In the genomic region with DNA sequence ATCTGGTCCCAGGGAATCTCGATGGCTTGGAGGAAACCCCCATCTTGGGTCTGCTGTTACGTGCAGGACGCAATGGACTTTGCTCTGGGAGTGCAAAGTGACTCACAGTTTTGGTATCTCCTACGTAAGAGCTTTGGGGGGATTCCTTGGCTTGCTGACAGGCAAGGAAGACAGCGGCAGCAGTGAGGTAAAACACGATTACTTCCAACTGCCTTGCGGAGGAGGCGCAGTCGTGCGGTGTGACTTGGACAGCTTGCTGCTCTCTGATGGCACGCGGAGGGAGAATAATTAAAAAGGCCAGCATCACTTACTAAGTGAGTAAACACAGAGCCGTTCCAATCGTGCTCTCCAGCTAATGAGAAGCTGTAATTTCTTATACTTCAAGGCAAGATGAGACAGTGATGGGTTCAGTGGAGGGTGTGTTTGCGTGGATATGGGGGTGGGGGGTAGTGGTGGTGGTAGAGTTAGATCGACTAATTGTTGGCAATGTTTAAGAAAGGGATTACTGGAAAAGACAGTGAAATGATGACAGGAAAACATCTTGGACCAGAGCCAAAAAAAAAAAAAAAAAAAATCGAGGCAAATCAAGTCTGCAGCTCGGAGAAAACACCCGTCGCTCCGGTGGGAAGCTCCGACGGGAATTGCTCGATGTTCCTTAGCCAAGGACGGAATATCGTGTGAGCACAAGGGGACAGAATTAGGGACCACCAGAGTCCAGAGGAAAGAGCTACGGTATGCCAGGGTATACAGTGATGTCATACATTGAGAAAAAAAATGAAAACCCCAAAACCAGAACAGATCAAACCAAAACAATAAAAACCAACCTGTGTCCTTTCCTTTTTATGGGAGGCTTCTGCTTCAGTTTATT, we compare ENCODE assay signal across 9 cellular contexts.
DNase-seq lines count a peak whose midpoint lies in the region; ATAC-seq, FAIRE-seq and TF ChIP-seq lines count a peak whose summit lies in the region.
"Had no signal": no experiment of that assay in that cellular context is flagged by ENCODE, and none has a peak within 500 bp of the region (broad histone marks: within the 10 kb centered on the region; RNA-seq: fewer than 3 reads in every experiment).

No MANE protein-coding gene starts in this region.

- POLR2A ChIA-PET in A549 (lab: Yijun Ruan, JAX), result interaction anchor here (0.6 to 0.8 kb wide), 3 partner anchors 9 to 137 kb away, joined by 3 to 4 read pairs (median 4); no protein-coding TSS in a partner anchor

- no peak; a peak in 1 of 5 replicates for TF ChIP-seq RAD21 in A549 (conservative IDR thresholded peaks at IDR 0.05 in 1 of 2, IDR thresholded peaks at IDR 0.05 in 1 of 2)

- ATAC-seq in A549 (peak; percentile 87 to 89), lower lobe of right lung (peak; percentile 25 to 41), HG02623 (IDR thresholded peaks at IDR 0.05; ENCODE audit: unreplicated experiment) (no peak)
- ATAC-seq in stimulated activated naive B cell treated with anti-CD40 and anti-IgM and Interleukin-4, amounts not matched to agents 10 μg/mL and 1 μg/mL and 100 μg/mL, for 72 hours (replicated peaks), result no peak

- WGBS in A549 (ENCODE audit: missing lambda C conversion rate), result 16% methylated on average over 27 of the region's 27 CpGs

- H3K27ac Mint-ChIP-seq in stimulated activated naive B cell treated with anti-CD40 and anti-IgM and Interleukin-4, amounts not matched to agents 10 μg/mL and 1 μg/mL and 100 μg/mL, for 72 hours, result no peak overlapping the region

- intact Hi-C loops in lower lobe of right lung (cut with DNase I), result no loop called here

- H3K36me3 ChIP-seq in lower lobe of right lung, result no peaks in the 10 kb centered on the region

- TF ChIP-seq CTCF in A549 (IDR thresholded peaks at IDR 0.05), result no peak
- no peak for TF ChIP-seq CTCF in lower lobe of right lung (IDR thresholded peaks at IDR 0.05)

- DNase-seq in A549 (ENCODE audit: low read depth in 1 of 2, low spot score in 1 of 2), result peak; percentile 56 to 92
- DNase-seq in HT-29 (ENCODE audit: low spot score), result peak; percentile 25
- DNase-seq in caudate nucleus (lab: John Stamatoyannopoulos, UW), result peak in 38 of 61 donors; percentile 12 to 79 (median 42)
- no peak for DNase-seq in lower lobe of right lung
- no peak for DNase-seq in erythroblast (lab: John Stamatoyannopoulos, UW)
- no peak for DNase-seq in GM03348 (ENCODE audit: low spot score)
- DNase-seq in stimulated activated naive B cell treated with anti-CD40 and anti-IgM and Interleukin-4, amounts not matched to agents 10 μg/mL and 1 μg/mL and 100 μg/mL, for 72 hours, result no peak

- peak overlapping the region; percentile 33 to 65; a peak in 5 of 6 replicates for H3K27ac ChIP-seq in A549
- peak overlapping the region; percentile 73 for H3K27ac ChIP-seq in caudate nucleus (ENCODE audit: low read depth, low read length)
- H3K27ac ChIP-seq in lower lobe of right lung, result no peak overlapping the region

- TF ChIP-seq POLR2A in A549 (IDR thresholded peaks at IDR 0.05; ENCODE audit: low read length), result no peak
- TF ChIP-seq POLR2A in erythroblast (IDR thresholded peaks at IDR 0.05; ENCODE audit: low read length), result no peak

- peaks cover 18% of the 10 kb centered on the region for H3K4me1 ChIP-seq in A549
- no peaks in the 10 kb centered on the region for H3K4me1 ChIP-seq in lower lobe of right lung

- no peak overlapping the region for H3K4me3 Mint-ChIP-seq in stimulated activated naive B cell treated with anti-CD40 and anti-IgM and Interleukin-4, amounts not matched to agents 10 μg/mL and 1 μg/mL and 100 μg/mL, for 72 hours

- CTCF ChIA-PET in A549 (lab: Yijun Ruan, JAX), result interaction anchor here (0.6 to 1.1 kb wide), 4 partner anchors 23 to 1108 kb away, joined by 3 to 4 read pairs (median 3); no protein-coding TSS in a partner anchor

- no peaks in the 10 kb centered on the region for H3K27me3 ChIP-seq in lower lobe of right lung (ENCODE audit: low read depth)

- H3K4me3 ChIP-seq in A549 (peak overlapping the region; percentile 40), lower lobe of right lung (peak overlapping the region; percentile 25)

- no peak for FAIRE-seq in A549 (lab: Jason Lieb, UNC)
- FAIRE-seq: G401.6 had no signal

- no peaks in the 10 kb centered on the region for H3K9me3 ChIP-seq in A549
- no peaks in the 10 kb centered on the region for H3K9me3 ChIP-seq in lower lobe of right lung

- TF ChIP-seq EP300 in A549 (IDR thresholded peaks at IDR 0.05), result peak in 1 of 2 experiments; percentile 29; a peak in 1 of 5 replicates

- no peaks in the 10 kb centered on the region for H3K36me3 Mint-ChIP-seq in stimulated activated naive B cell treated with anti-CD40 and anti-IgM and Interleukin-4, amounts not matched to agents 10 μg/mL and 1 μg/mL and 100 μg/mL, for 72 hours

- H3K27me3 Mint-ChIP-seq in stimulated activated naive B cell treated with anti-CD40 and anti-IgM and Interleukin-4, amounts not matched to agents 10 μg/mL and 1 μg/mL and 100 μg/mL, for 72 hours, result peaks cover 3 to 5% of the 10 kb centered on the region in 2 donors

- H3K4me2 ChIP-seq in A549, result peak overlapping the region; percentile 94

- H3K9me3 Mint-ChIP-seq in stimulated activated naive B cell treated with anti-CD40 and anti-IgM and Interleukin-4, amounts not matched to agents 10 μg/mL and 1 μg/mL and 100 μg/mL, for 72 hours, result no peaks in the 10 kb centered on the region

- H3K4me1 Mint-ChIP-seq in stimulated activated naive B cell treated with anti-CD40 and anti-IgM and Interleukin-4, amounts not matched to agents 10 μg/mL and 1 μg/mL and 100 μg/mL, for 72 hours, result no peaks in the 10 kb centered on the region

TF ChIP-seq in A549, 52 proteins besides CTCF, POLR2A, EP300 and RAD21:
- TF ChIP-seq GATA3 (IDR thresholded peaks at IDR 0.05; ENCODE audit: borderline replicate concordance) (peak; percentile 48; the same call in 1 of the 2 replicates), CHD4 (IDR thresholded peaks at IDR 0.05; ENCODE audit: borderline replicate concordance) (no peak), RARB (CRISPR knock-in tag; IDR thresholded peaks at IDR 0.05) (no peak), FOSL2 (IDR thresholded peaks at IDR 0.05) (0 out of 2 replicates have a peak, but pooled peaks have one; percentile 19), FOSL2 (CRISPR knock-in tag; IDR thresholded peaks at IDR 0.05) (peak; percentile 84), RFX5 (IDR thresholded peaks at IDR 0.05) (no peak), JUN (IDR thresholded peaks at IDR 0.05) (peak in 1 of 2 experiments; percentile 41; a peak in 2 of 5 replicates), TFCP2L1 (CRISPR knock-in tag; IDR thresholded peaks at IDR 0.05) (no peak), PBX3 (IDR thresholded peaks at IDR 0.05) (0 out of 2 replicates have a peak, but pooled peaks have one; percentile 25), ZSCAN20 (CRISPR knock-in tag; IDR thresholded peaks at IDR 0.05) (no peak), JUNB (IDR thresholded peaks at IDR 0.05) (no peak), MAX (IDR thresholded peaks at IDR 0.05) (peak; percentile 36; the same call in 1 of the 2 replicates), BCL3 (IDR thresholded peaks at IDR 0.05) (no peak)
- TF ChIP-seq, protein P1, sequence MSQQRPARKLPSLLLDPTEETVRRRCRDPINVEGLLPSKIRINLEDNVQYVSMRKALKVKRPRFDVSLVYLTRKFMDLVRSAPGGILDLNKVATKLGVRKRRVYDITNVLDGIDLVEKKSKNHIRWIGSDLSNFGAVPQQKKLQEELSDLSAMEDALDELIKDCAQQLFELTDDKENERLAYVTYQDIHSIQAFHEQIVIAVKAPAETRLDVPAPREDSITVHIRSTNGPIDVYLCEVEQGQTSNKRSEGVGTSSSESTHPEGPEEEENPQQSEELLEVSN (IDR thresholded peaks at IDR 0.05; ENCODE audit: borderline replicate concordance, low read depth), result no peak
TF ChIP-seq in A549: peak in this region for 5.

Comparison
In these comparisons a context has a peak if more than half of its experiments do, and no peak if none do; other contexts are left out.
1. ATAC-seq: peak in A549 (2 of 2) and lower lobe of right lung (2 of 2); none in stimulated activated naive B cell treated with anti-CD40 and anti-IgM and Interleukin-4, amounts not matched to agents 10 μg/mL and 1 μg/mL and 100 μg/mL, for 72 hours (0 of 2) and HG02623 (single experiment).
2. DNase-seq: peak in A549 (2 of 2), HT-29 (single experiment) and caudate nucleus (38 of 61); none in lower lobe of right lung (single experiment), erythroblast (0 of 2), GM03348 (single experiment) and stimulated activated naive B cell treated with anti-CD40 and anti-IgM and Interleukin-4, amounts not matched to agents 10 μg/mL and 1 μg/mL and 100 μg/mL, for 72 hours (single experiment).